In genomic region chr3:45232531-45232930, GRCh38 we compare ENCODE assay signal across 15 cellular contexts. TPM values are rescaled to one million over a fixed set of nuclear protein-coding genes. Genes with fewer than 3 reads are reported as not detected.
DNase-seq lines count a peak whose midpoint lies in the region; TF ChIP-seq lines count a peak whose summit lies in the region.
"Had no signal": no experiment of that assay in that cellular context is flagged by ENCODE, and none has a peak within 500 bp of the region (broad histone marks: within the 10 kb centered on the region; RNA-seq: fewer than 3 reads in every experiment).

No MANE protein-coding gene starts in this region.

- H3K27ac ChIP-seq in uterus, result peak overlapping the region; percentile 63 to 72
- H3K27ac ChIP-seq: BLaER1, KMS-11 had no signal

- no peak overlapping the region for H3K4me3 ChIP-seq in fibroblast of villous mesenchyme (ENCODE audit: low read depth, low read length)
- no peak overlapping the region for H3K4me3 ChIP-seq in uterus
- H3K4me3 ChIP-seq: BLaER1, GM12878, HAP-1 had no signal

- no peaks in the 10 kb centered on the region for H3K27me3 ChIP-seq in uterus

- DNase-seq in AG08395 (ENCODE audit: low spot score) (peak; percentile 13), GM03348 (ENCODE audit: low spot score) (peak; percentile 20), fibroblast of villous mesenchyme (ENCODE audit: low read depth) (peak; percentile 37), uterus (no peak), occipital lobe (lab: John Stamatoyannopoulos, UW) (no peak), SHP77 treated with DMSO at 0.1 percent for 48 hours (lab: John Stamatoyannopoulos, UW) (no peak), NCI-H524 treated with DMSO at 0.1 percent for 48 hours (lab: John Stamatoyannopoulos, UW) (no peak)
- DNase-seq: AML-193; Caco-2; CD8-positive, alpha-beta memory T cell; DND-41 had no signal

- H3K36me3 ChIP-seq in uterus, result no peaks in the 10 kb centered on the region
- H3K36me3 ChIP-seq: BLaER1, HAP-1 had no signal

- H3K4me1 ChIP-seq in uterus, result peaks cover 0 to 5% of the 10 kb centered on the region in 2 donors
- H3K4me1 ChIP-seq: Caco-2, HAP-1 had no signal

- intact Hi-C loops in uterus (cut with DNase I; ENCODE audit: low total_unique reads), result no loop called here

- no peak for TF ChIP-seq POLR2A in uterus (IDR thresholded peaks at IDR 0.05)

- no peaks in the 10 kb centered on the region for H3K9me3 ChIP-seq in uterus
- H3K9me3 ChIP-seq: Caco-2 had no signal

- TF ChIP-seq CTCF in fibroblast of villous mesenchyme (IDR thresholded peaks at IDR 0.05; ENCODE audit: insufficient read depth, low read depth, low read length) (no peak), uterus (IDR thresholded peaks at IDR 0.05) (no peak)

RNA-seq across cellular contexts. Expression of gene TMEM158, which starts 6.4 kb away (rescaled TPM):
- total RNA-seq in fibroblast of villous mesenchyme (22.9 and 46.7 TPM in 2 replicates), uterus (10 to 100 TPM in 3 of 4 donors, 1 to 10 TPM in 1; 2.6 to 93.1 (median 47.8) TPM), occipital lobe (23.4 TPM)
- total RNA-seq: GM12878 had no signal

Comparison
In these comparisons a context has a peak if more than half of its experiments do, and no peak if none do; other contexts are left out.
1. DNase-seq: peak in AG08395 (single experiment), GM03348 (single experiment) and fibroblast of villous mesenchyme (single experiment); none in uterus (0 of 2), occipital lobe (single experiment), SHP77 treated with DMSO at 0.1 percent for 48 hours (single experiment) and NCI-H524 treated with DMSO at 0.1 percent for 48 hours (single experiment).